ENCODE assay signal across 8 cellular contexts in the genomic region with DNA sequence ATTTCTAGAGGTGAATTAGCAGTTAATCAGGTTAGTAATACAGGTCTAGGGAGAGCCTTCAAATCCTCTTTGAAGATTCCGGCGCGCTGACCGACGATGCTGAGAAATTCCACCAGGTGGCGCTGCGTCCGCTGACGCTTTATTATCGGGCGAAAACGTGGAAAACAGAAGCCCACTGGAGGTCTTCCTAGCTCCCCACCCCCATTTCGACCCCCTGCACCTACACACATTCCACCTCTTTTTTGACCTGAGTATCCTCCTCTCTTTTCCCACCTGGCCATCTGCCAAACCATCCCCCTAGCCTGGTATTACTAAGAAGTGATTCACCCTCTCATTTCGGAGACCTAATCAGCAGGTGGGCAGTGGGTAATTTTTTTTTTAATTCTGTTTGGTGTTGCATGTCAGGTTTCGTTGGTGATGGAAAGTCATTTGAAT.
DNase-seq lines count a peak whose midpoint lies in the region; ATAC-seq and TF ChIP-seq lines count a peak whose summit lies in the region.

No MANE protein-coding gene starts in this region.

- ATAC-seq in activated CD8-positive, alpha-beta T cell treated with anti-CD3 and anti-CD28 coated beads, Interleukin-2, amount 10 ng/mL, durations not matched to agents 7 days and 5 days: no peak
- peak; percentile 84 to 86 for ATAC-seq in stimulated activated naive B cell treated with anti-CD40 and anti-IgM and Interleukin-4, amounts not matched to agents 10 μg/mL and 1 μg/mL and 100 μg/mL, for 72 hours (replicated peaks)
- no peak for ATAC-seq in HG03196 (IDR thresholded peaks at IDR 0.05; ENCODE audit: unreplicated experiment)

- no peaks in the 10 kb centered on the region for H3K27me3 Mint-ChIP-seq in activated CD8-positive, alpha-beta T cell treated with anti-CD3 and anti-CD28 coated beads, Interleukin-2, amount 10 ng/mL, durations not matched to agents 7 days and 5 days (ENCODE audit: low read depth)
- H3K27me3 Mint-ChIP-seq in stimulated activated naive B cell treated with anti-CD40 and anti-IgM and Interleukin-4, amounts not matched to agents 10 μg/mL and 1 μg/mL and 100 μg/mL, for 72 hours: peaks cover 10 to 15% of the 10 kb centered on the region in 2 donors

- no peaks in the 10 kb centered on the region for H3K9me3 ChIP-seq in mucosa of stomach (ENCODE audit: control insufficient read depth, low read length)

- peak; percentile 85 for TF ChIP-seq CTCF in epithelial cell of esophagus (IDR thresholded peaks at IDR 0.05; ENCODE audit: insufficient read depth, low read depth, low read length, missing control alignments)

- H3K36me3 Mint-ChIP-seq in activated CD8-positive, alpha-beta T cell treated with anti-CD3 and anti-CD28 coated beads, Interleukin-2, amount 10 ng/mL, durations not matched to agents 7 days and 5 days (ENCODE audit: low read depth): no peaks in the 10 kb centered on the region
- H3K36me3 Mint-ChIP-seq in stimulated activated naive B cell treated with anti-CD40 and anti-IgM and Interleukin-4, amounts not matched to agents 10 μg/mL and 1 μg/mL and 100 μg/mL, for 72 hours: peaks cover 0 to 4% of the 10 kb centered on the region in 2 donors

- no peak overlapping the region for H3K4me3 ChIP-seq in epithelial cell of esophagus (ENCODE audit: low read length)
- no peak overlapping the region for H3K4me3 ChIP-seq in mucosa of stomach (ENCODE audit: low read length)

- POLR2A ChIA-PET in activated CD8-positive, alpha-beta T cell treated with anti-CD3 and anti-CD28 coated beads, Interleukin-2, amount 10 ng/mL, durations not matched to agents 7 days and 5 days (lab: Charles Lee): no interaction called here

- H3K36me3 ChIP-seq in mucosa of stomach (ENCODE audit: control insufficient read depth, insufficient read depth, low read length): no peaks in the 10 kb centered on the region

- H3K27me3 ChIP-seq in mucosa of stomach (ENCODE audit: control insufficient read depth, insufficient read depth, low read length): no peaks in the 10 kb centered on the region

- H3K9me3 Mint-ChIP-seq in activated CD8-positive, alpha-beta T cell treated with anti-CD3 and anti-CD28 coated beads, Interleukin-2, amount 10 ng/mL, durations not matched to agents 7 days and 5 days (ENCODE audit: insufficient read depth): no peaks in the 10 kb centered on the region
- peaks cover 0 to 1% of the 10 kb centered on the region in 2 donors for H3K9me3 Mint-ChIP-seq in stimulated activated naive B cell treated with anti-CD40 and anti-IgM and Interleukin-4, amounts not matched to agents 10 μg/mL and 1 μg/mL and 100 μg/mL, for 72 hours

- H3K4me1 Mint-ChIP-seq in activated CD8-positive, alpha-beta T cell treated with anti-CD3 and anti-CD28 coated beads, Interleukin-2, amount 10 ng/mL, durations not matched to agents 7 days and 5 days (ENCODE audit: low read depth): no peaks in the 10 kb centered on the region
- peaks cover 31 to 59% of the 10 kb centered on the region in 2 donors for H3K4me1 Mint-ChIP-seq in stimulated activated naive B cell treated with anti-CD40 and anti-IgM and Interleukin-4, amounts not matched to agents 10 μg/mL and 1 μg/mL and 100 μg/mL, for 72 hours

- H3K27ac Mint-ChIP-seq in activated CD8-positive, alpha-beta T cell treated with anti-CD3 and anti-CD28 coated beads, Interleukin-2, amount 10 ng/mL, durations not matched to agents 7 days and 5 days: no peak overlapping the region
- H3K27ac Mint-ChIP-seq in stimulated activated naive B cell treated with anti-CD40 and anti-IgM and Interleukin-4, amounts not matched to agents 10 μg/mL and 1 μg/mL and 100 μg/mL, for 72 hours: peak overlapping the region; percentile 20

- peaks cover 9% of the 10 kb centered on the region for H3K4me1 ChIP-seq in mucosa of stomach (ENCODE audit: control insufficient read depth, insufficient read depth, low read length)

- CTCF ChIA-PET in activated CD8-positive, alpha-beta T cell treated with anti-CD3 and anti-CD28 coated beads, Interleukin-2, amount 10 ng/mL, durations not matched to agents 7 days and 5 days (lab: Charles Lee): interaction anchor here (0.6 to 1.5 kb wide), 4 partner anchors 20 to 158 kb away, joined by 3 to 5 read pairs (median 3); no protein-coding TSS in a partner anchor

- peak overlapping the region; percentile 42 for H3K9ac ChIP-seq in mucosa of stomach (ENCODE audit: low read length)

- DNase-seq in NCI-H510A treated with DMSO at 0.1 percent for 48 hours (lab: John Stamatoyannopoulos, UW) (peak; percentile 19), NCI-H510A (lab: John Stamatoyannopoulos, UW) (no peak), NCI-H2227 (lab: John Stamatoyannopoulos, UW; ENCODE audit: unreplicated experiment) (peak; percentile 72), epithelial cell of esophagus (ENCODE audit: low read depth) (peak; percentile 59)
- peak; percentile 51 for DNase-seq in activated CD8-positive, alpha-beta T cell treated with anti-CD3 and anti-CD28 coated beads, Interleukin-2, amount 10 ng/mL, durations not matched to agents 7 days and 5 days
- DNase-seq in stimulated activated naive B cell treated with anti-CD40 and anti-IgM and Interleukin-4, amounts not matched to agents 10 μg/mL and 1 μg/mL and 100 μg/mL, for 72 hours: peak; percentile 41

- H3K4me3 Mint-ChIP-seq in activated CD8-positive, alpha-beta T cell treated with anti-CD3 and anti-CD28 coated beads, Interleukin-2, amount 10 ng/mL, durations not matched to agents 7 days and 5 days: no peak overlapping the region
- peak overlapping the region; percentile 39 to 82 for H3K4me3 Mint-ChIP-seq in stimulated activated naive B cell treated with anti-CD40 and anti-IgM and Interleukin-4, amounts not matched to agents 10 μg/mL and 1 μg/mL and 100 μg/mL, for 72 hours

Comparison
In these comparisons a context has a peak if more than half of its experiments do, and no peak if none do; other contexts are left out.
1. ATAC-seq: peak in stimulated activated naive B cell treated with anti-CD40 and anti-IgM and Interleukin-4, amounts not matched to agents 10 μg/mL and 1 μg/mL and 100 μg/mL, for 72 hours (2 of 2); none in activated CD8-positive, alpha-beta T cell treated with anti-CD3 and anti-CD28 coated beads, Interleukin-2, amount 10 ng/mL, durations not matched to agents 7 days and 5 days (single experiment) and HG03196 (single experiment).